In genomic region chr17:81010935-81011334, GRCh38 we compare ENCODE assay signal across 3 cellular contexts.
TF ChIP-seq lines count a peak whose summit lies in the region.

No MANE protein-coding gene starts in this region.

TF ChIP-seq in HEK293, 187 proteins besides CTCF, POLR2A, EP300 and RAD21:
- peak; percentile 81 for TF ChIP-seq SETDB1 (IDR thresholded peaks at IDR 0.05; ENCODE audit: insufficient read length, low read length)
- no peak for TF ChIP-seq ZNF16 (tag by site-specific recombination; IDR thresholded peaks at IDR 0.05; ENCODE audit: low read depth)
- no peak for TF ChIP-seq YY2 (tag by site-specific recombination; IDR thresholded peaks at IDR 0.05)

TF ChIP-seq in K562, 482 proteins besides CTCF, POLR2A, EP300 and RAD21:
- TF ChIP-seq MLLT1 (IDR thresholded peaks at IDR 0.05) (no peak), SPI1 (IDR thresholded peaks at IDR 0.05; ENCODE audit: borderline replicate concordance, low read depth, low read length) (peak; percentile 62; the same call in 1 of the 2 replicates)

TF ChIP-seq in HepG2, 621 proteins besides CTCF, POLR2A, EP300 and RAD21:
- TF ChIP-seq PPARG (CRISPR knock-in tag; conservative IDR thresholded peaks at IDR 0.05): peak; percentile 44; the same call in 1 of the 2 replicates
- no peak for TF ChIP-seq ZSCAN22 (CRISPR knock-in tag; IDR thresholded peaks at IDR 0.05)
